ENCODE assay signal across 9 cellular contexts in genomic region chr1:95124342-95124741, GRCh38. TPM values are rescaled to one million over a fixed set of nuclear protein-coding genes. Genes with fewer than 3 reads are reported as not detected.
"Had no signal": no experiment of that assay in that cellular context is flagged by ENCODE, and none has a peak within 500 bp of the region (broad histone marks: within the 10 kb centered on the region; RNA-seq: fewer than 3 reads in every experiment).

No MANE protein-coding gene starts in this region.

- H3K36me3 ChIP-seq: HAP-1 had no signal

- DNase-seq: GM23248, GOT3, H7, H9, HCEC 1CT, HFFc6 had no signal

- H3K9ac ChIP-seq: GM23248 had no signal

- H3K9me3 ChIP-seq: HAP-1 had no signal

- H3K4me3 ChIP-seq: GM23248, GM23338, HAP-1 had no signal

- ATAC-seq: GM23338, HCT116 had no signal

- H3K27ac ChIP-seq: GM23248 had no signal

RNA-seq across cellular contexts. Expression of gene TLCD4, which starts 7.2 kb away (rescaled TPM):
- total RNA-seq: GM23248 had no signal
- polyA plus RNA-seq: GM23248 had no signal
